Comparison of ENCODE assay signal across 8 cellular contexts in genomic region chr9:72557549-72557948, GRCh38. TPM values are rescaled to one million over a fixed set of nuclear protein-coding genes. Genes with fewer than 3 reads are reported as not detected.
DNase-seq lines count a peak whose midpoint lies in the region; ATAC-seq, FAIRE-seq and TF ChIP-seq lines count a peak whose summit lies in the region.

No MANE protein-coding gene starts in this region.

- no peaks in the 10 kb centered on the region for H3K9me3 Mint-ChIP-seq in T-cell

- H3K4me1 Mint-ChIP-seq in T-cell: peaks cover 0 to 13% (median 7%) of the 10 kb centered on the region in 3 donors

- peak; percentile 96 for FAIRE-seq in bronchial epithelial cell (lab: Jason Lieb, UNC)

- POLR2A ChIA-PET in T-cell (lab: Charles Lee): no interaction called here

- no peaks in the 10 kb centered on the region for H3K36me3 ChIP-seq in bronchial epithelial cell (ENCODE audit: control insufficient read depth, insufficient read depth, low read length)
- no peaks in the 10 kb centered on the region for H3K36me3 ChIP-seq in BE2C

- peak; percentile 99 for DNase-seq in ELR (ENCODE audit: low read depth)
- peak in 3 of 34 experiments; percentile 9 to 16 (median 10) for DNase-seq in T-cell
- peak; percentile 100 for DNase-seq in bronchial epithelial cell (ENCODE audit: low read depth)
- DNase-seq in omental fat pad (ENCODE audit: low spot score): peak; percentile 27
- no peak for DNase-seq in NCI-H1436 (lab: John Stamatoyannopoulos, UW)
- no peak for DNase-seq in BE2C

- H3K4me3 Mint-ChIP-seq in T-cell: no peak overlapping the region

- no peaks in the 10 kb centered on the region for H3K27me3 Mint-ChIP-seq in T-cell

- peak in 2 of 4 experiments; percentile 67 to 83 for ATAC-seq in T-cell (replicated peaks in 1 of 4)
- peak; percentile 93 for ATAC-seq in omental fat pad (ENCODE audit: low FRiP score)
- ATAC-seq in HG03521 (IDR thresholded peaks at IDR 0.05; ENCODE audit: unreplicated experiment): no peak
- no peak for ATAC-seq in GM21825 (IDR thresholded peaks at IDR 0.05; ENCODE audit: unreplicated experiment)

- H3K4me3 ChIP-seq in bronchial epithelial cell (ENCODE audit: low read depth, low read length) (no peak overlapping the region), BE2C (ENCODE audit: low read depth, low read length) (no peak overlapping the region)

- no peak for TF ChIP-seq CTCF in bronchial epithelial cell (IDR thresholded peaks at IDR 0.05; ENCODE audit: insufficient read depth, low read length, severe bottlenecking)
- TF ChIP-seq CTCF in omental fat pad (IDR thresholded peaks at IDR 0.05): no peak
- no peak for TF ChIP-seq CTCF in BE2C (IDR thresholded peaks at IDR 0.05; ENCODE audit: low read depth, low read length)

- no peaks in the 10 kb centered on the region for H3K4me1 ChIP-seq in BE2C

- no peaks in the 10 kb centered on the region for H3K9me3 ChIP-seq in BE2C

- no peaks in the 10 kb centered on the region for H3K36me3 Mint-ChIP-seq in T-cell

- H3K27me3 ChIP-seq in bronchial epithelial cell (ENCODE audit: control insufficient read depth, insufficient read depth, low read length): no peaks in the 10 kb centered on the region
- no peaks in the 10 kb centered on the region for H3K27me3 ChIP-seq in BE2C

- CTCF ChIA-PET in T-cell (lab: Charles Lee): no interaction called here

- peak overlapping the region; percentile 76 to 83 for H3K27ac Mint-ChIP-seq in T-cell

RNA-seq across cellular contexts. Expression of gene TMC1, which starts 36.1 kb away (rescaled TPM):
- not detected for total RNA-seq in T-cell
- 1.0 TPM in 1 of 2 replicates, not detected in the other for total RNA-seq in bronchial epithelial cell
- total RNA-seq in omental fat pad: under 1 TPM in 3 of 4 donors, not detected in 1; 0.12 to 0.56 (median 0.13) TPM
- polyA plus RNA-seq in BE2C (2012; ENCODE audit: insufficient read depth, insufficient read length, low read depth): not detected

Comparison
In these comparisons a context has a peak if more than half of its experiments do, and no peak if none do; other contexts are left out.
1. DNase-seq: peak in ELR (single experiment), bronchial epithelial cell (single experiment) and omental fat pad (single experiment); none in NCI-H1436 (single experiment) and BE2C (single experiment).